ENCODE assay signal across 9 cellular contexts in the genomic region with DNA sequence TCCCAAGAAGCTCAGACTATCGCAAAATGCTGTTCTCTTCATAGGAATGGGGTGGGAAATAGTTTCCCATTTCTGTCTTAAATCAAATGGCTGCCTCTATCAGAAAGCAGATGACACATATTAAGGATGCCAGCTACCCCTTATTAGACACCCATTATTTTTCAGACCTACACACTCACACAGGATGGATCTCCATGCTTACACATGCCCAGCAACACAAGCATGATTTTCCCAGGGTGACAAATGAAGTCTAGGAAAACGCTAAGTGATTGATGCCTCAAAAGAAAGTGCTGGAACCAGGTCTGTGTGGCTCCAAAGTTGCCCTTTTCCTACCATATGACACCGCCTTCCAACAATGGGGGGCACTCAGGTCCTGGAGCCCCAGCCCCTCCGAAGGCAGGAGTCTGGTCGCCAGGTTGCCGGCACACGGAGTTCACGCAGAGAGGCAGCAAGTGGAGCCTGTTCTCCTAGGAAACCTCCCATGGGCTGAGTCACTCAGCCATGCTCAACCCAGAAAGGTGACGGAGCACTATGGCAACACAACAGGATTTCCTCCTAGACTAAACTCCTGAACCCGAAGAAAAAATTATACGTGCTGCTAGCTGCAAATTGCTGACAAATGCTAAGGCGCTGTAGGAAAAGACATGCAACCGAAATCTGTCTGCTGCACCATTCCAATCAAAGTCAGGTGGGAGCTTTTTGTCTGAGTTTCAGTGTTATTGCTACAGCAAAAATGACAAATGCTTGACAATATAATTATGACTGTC. TPM values are rescaled to one million over a fixed set of nuclear protein-coding genes. Genes with fewer than 3 reads are reported as not detected.
DNase-seq lines count a peak whose midpoint lies in the region; ATAC-seq and TF ChIP-seq lines count a peak whose summit lies in the region.
"Had no signal": no experiment of that assay in that cellular context is flagged by ENCODE, and none has a peak within 500 bp of the region (broad histone marks: within the 10 kb centered on the region; RNA-seq: fewer than 3 reads in every experiment).

No MANE protein-coding gene starts in this region.

- peaks cover 5 to 46% of the 10 kb centered on the region in 2 donors for H3K4me1 ChIP-seq in left lung
- peaks cover 10 to 40% of the 10 kb centered on the region in 2 donors for H3K4me1 ChIP-seq in thoracic aorta (ENCODE audit: control insufficient read depth in 1 of 2, low read depth in 2 of 2)
- no peaks in the 10 kb centered on the region for H3K4me1 ChIP-seq in testis

- H3K36me3 ChIP-seq in left lung (peaks cover 0 to 10% of the 10 kb centered on the region in 2 donors), thoracic aorta (no peaks in the 10 kb centered on the region), testis (ENCODE audit: low read depth, missing control alignments) (no peaks in the 10 kb centered on the region)

- WGBS in testis, 2 donors: 86 to 87% methylated on average over 13 of the region's 13 CpGs

- intact Hi-C loops in left lung (cut with DNase I) (no loop called here), testis (cut with DNase I; ENCODE audit: low total_unique reads) (no loop called here)

- no peaks in the 10 kb centered on the region for H3K9me3 ChIP-seq in left lung
- H3K9me3 ChIP-seq in thoracic aorta: no peaks in the 10 kb centered on the region
- H3K9me3 ChIP-seq in testis: no peaks in the 10 kb centered on the region

- peak; percentile 78 for ATAC-seq in left lung
- peak; percentile 97 for ATAC-seq in thoracic aorta (ENCODE audit: insufficient number of reproducible peaks, low FRiP score, low read depth)
- no peak for ATAC-seq in GM18517 (IDR thresholded peaks at IDR 0.05; ENCODE audit: unreplicated experiment)

- TF ChIP-seq CTCF in left lung (IDR thresholded peaks at IDR 0.05): no peak
- TF ChIP-seq CTCF in thoracic aorta (IDR thresholded peaks at IDR 0.05): no peak
- TF ChIP-seq CTCF in testis (IDR thresholded peaks at IDR 0.05): no peak

- peak overlapping the region in 1 of 2 donors; percentile 67 for H3K27ac ChIP-seq in left lung
- peak overlapping the region; percentile 77 to 80 for H3K27ac ChIP-seq in thoracic aorta
- no peak overlapping the region for H3K27ac ChIP-seq in testis

- H3K4me3 ChIP-seq in left lung (no peak overlapping the region), thoracic aorta (peak overlapping the region; percentile 57), testis (no peak overlapping the region)

- peak in 2 of 3 experiments; percentile 75 to 90 for DNase-seq in NCI-H1417 (lab: John Stamatoyannopoulos, UW)
- peak; percentile 28 for DNase-seq in cerebellum (ENCODE audit: low spot score)
- no peak for DNase-seq in left lung
- peak; percentile 50 for DNase-seq in thoracic aorta (ENCODE audit: low spot score)
- DNase-seq in NCI-H2107 treated with DMSO at 0.1 percent for 48 hours (lab: John Stamatoyannopoulos, UW; ENCODE audit: unreplicated experiment): no peak
- DNase-seq in NCI-H1436 treated with DMSO at 0.1 percent for 48 hours (lab: John Stamatoyannopoulos, UW): no peak
- no peak for DNase-seq in testis
- DNase-seq: T1000 had no signal

- TF ChIP-seq POLR2A in testis (IDR thresholded peaks at IDR 0.05): no peak

- no peaks in the 10 kb centered on the region for H3K27me3 ChIP-seq in left lung
- no peaks in the 10 kb centered on the region for H3K27me3 ChIP-seq in thoracic aorta (replicated peaks; ENCODE audit: insufficient read depth)
- H3K27me3 ChIP-seq in testis: no peaks in the 10 kb centered on the region

RNA-seq across cellular contexts. Expression of gene VOPP1, which starts 19.8 kb away (rescaled TPM):
- total RNA-seq in cerebellum: 83.1 TPM
- total RNA-seq in left lung: 10 to 100 TPM; 49.3 to 68.5 TPM
- 100 to 1,000 TPM in 1 of 2 donors, 10 to 100 TPM in 1; 88.9 to 131 TPM for total RNA-seq in thoracic aorta
- total RNA-seq in testis: 10 to 100 TPM; 25.0 to 26.6 TPM
- 29.3 TPM for polyA plus RNA-seq in testis (ENCODE audit: insufficient read depth, low read depth, low replicate concordance)

Comparison
In these comparisons a context has a peak if more than half of its experiments do, and no peak if none do; other contexts are left out.
1. DNase-seq: peak in NCI-H1417 (2 of 3), cerebellum (single experiment) and thoracic aorta (single experiment); none in left lung (0 of 2), NCI-H2107 treated with DMSO at 0.1 percent for 48 hours (single experiment), NCI-H1436 treated with DMSO at 0.1 percent for 48 hours (single experiment) and testis (single experiment).
2. H3K27ac ChIP-seq: peak in thoracic aorta (2 of 2); none in testis (0 of 2).